In the genomic region with DNA sequence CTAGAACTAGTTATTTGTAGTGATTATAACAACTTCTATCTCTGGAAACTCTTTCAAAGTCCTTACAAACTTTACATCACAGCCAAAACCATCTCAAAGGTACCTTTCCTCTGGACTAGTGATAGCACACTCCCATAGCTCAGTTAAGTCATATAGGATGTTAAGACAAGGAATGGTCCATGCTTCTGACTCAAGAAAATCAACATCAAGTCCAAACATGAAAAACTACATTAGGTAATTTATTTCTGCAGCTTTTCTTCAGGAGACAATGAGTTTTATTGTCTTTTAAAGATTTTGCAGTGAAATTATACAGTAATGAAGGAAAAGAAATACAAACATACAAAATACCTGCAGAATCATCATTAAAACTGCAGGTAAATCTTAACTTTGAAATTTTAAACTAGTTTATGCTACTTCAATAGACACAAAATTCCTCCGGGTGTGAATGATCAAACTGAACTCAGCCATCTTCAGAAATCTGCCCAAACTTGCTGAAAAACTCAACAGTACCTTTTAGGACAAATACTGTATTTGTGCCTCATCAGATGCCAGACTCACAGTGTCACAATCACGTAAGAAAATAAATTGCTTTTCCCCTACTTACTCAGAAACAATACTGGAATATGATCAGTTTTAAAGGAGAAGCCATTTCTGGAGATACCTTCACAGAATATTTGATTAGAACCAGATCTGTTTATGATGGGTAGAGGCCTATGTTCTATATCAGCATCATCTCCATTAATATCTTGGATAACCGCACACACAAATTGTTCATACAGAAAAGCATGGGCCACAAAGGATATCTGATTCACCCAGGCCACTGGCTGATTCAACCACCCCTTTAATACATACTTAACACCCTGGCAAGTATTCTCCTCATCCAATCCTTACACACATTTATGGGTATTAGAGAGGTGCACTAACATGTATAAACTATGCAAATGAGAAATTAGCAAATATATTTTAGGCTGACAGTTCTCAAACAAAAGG, we compare ENCODE assay signal across 10 cellular contexts. TPM values are rescaled to one million over a fixed set of nuclear protein-coding genes. Genes with fewer than 3 reads are reported as not detected.
A peak's percentile ranks its signal among the peaks of the same experiment; 100 is the strongest.
DNase-seq lines count a peak whose midpoint lies in the region; ATAC-seq and TF ChIP-seq lines count a peak whose summit lies in the region.
"Had no signal": no experiment of that assay in that cellular context is flagged by ENCODE, and none has a peak within 500 bp of the region (broad histone marks: within the 10 kb centered on the region; RNA-seq: fewer than 3 reads in every experiment).

No MANE protein-coding gene starts in this region.

- peaks cover 7% of the 10 kb centered on the region for H3K9me3 Mint-ChIP-seq in activated CD4-positive, alpha-beta T cell treated with anti-CD3 and anti-CD28 coated beads for 36 hours (ENCODE audit: low read depth)

- no peaks in the 10 kb centered on the region for H4K20me1 ChIP-seq in fibroblast of lung (ENCODE audit: control insufficient read depth, extremely low read depth, insufficient read depth, low read length)

- peaks cover 54% of the 10 kb centered on the region for H3K4me1 Mint-ChIP-seq in activated CD4-positive, alpha-beta T cell treated with anti-CD3 and anti-CD28 coated beads for 36 hours

- intact Hi-C loops in activated CD4-positive, alpha-beta T cell treated with anti-CD3 and anti-CD28 coated beads for 36 hours (cut with DNase I, micrococcal nuclease), result loop anchor here (10.0 kb wide), 4 partner anchors 138 to 1342 kb away; partner anchors contain the start of genes COA5 (in 1 of the 2), EIF5B (in 1 of the 2), LIPT1 (in 1 of the 2) and TSGA10 (in 1 of the 2)

- H3K27me3 ChIP-seq in fibroblast of lung (ENCODE audit: control insufficient read depth, insufficient read depth, low read length) (no peaks in the 10 kb centered on the region), skeletal muscle tissue (ENCODE audit: control insufficient read depth in 3 of 3, insufficient read depth in 3 of 3, low read length in 3 of 3) (no peaks in the 10 kb centered on the region)

- H3K79me2 ChIP-seq in fibroblast of lung (ENCODE audit: control insufficient read depth, insufficient read depth, low read length), result peaks cover 68% of the 10 kb centered on the region

- POLR2A ChIA-PET in activated CD4-positive, alpha-beta T cell treated with anti-CD3 and anti-CD28 coated beads for 36 hours (lab: Charles Lee), result no interaction called here
- POLR2A ChIA-PET in RWPE1 (lab: Yijun Ruan, JAX; ENCODE audit: low non-redundant PET), result no interaction called here

- H3K9me3 ChIP-seq in fibroblast of lung (ENCODE audit: control insufficient read depth, insufficient read depth, low read depth, low read length), result no peaks in the 10 kb centered on the region
- peaks cover 0 to under 1% (median 0%) of the 10 kb centered on the region in 3 donors for H3K9me3 ChIP-seq in skeletal muscle tissue (ENCODE audit: control insufficient read depth in 3 of 3, low read length in 3 of 3)

- H3K4me1 ChIP-seq in fibroblast of lung (ENCODE audit: control insufficient read depth, extremely low read depth, insufficient read depth, low read length) (no peaks in the 10 kb centered on the region), skeletal muscle tissue (ENCODE audit: control insufficient read depth in 3 of 3, insufficient read depth in 3 of 3, low read length in 3 of 3) (peaks cover 15 to 36% (median 31%) of the 10 kb centered on the region in 3 donors)

- no peak for DNase-seq in activated CD4-positive, alpha-beta T cell treated with anti-CD3 and anti-CD28 coated beads for 36 hours
- DNase-seq in activated CD4-positive, alpha-beta T cell treated with anti-CD3 and anti-CD28 coated beads for 48 hours, result no peak
- DNase-seq in RWPE1 (ENCODE audit: low spot score), result peak; percentile 49
- DNase-seq in fibroblast of lung (ENCODE audit: low read depth in 2 of 2), result peak in 1 of 2 donors; percentile 26
- DNase-seq in NCI-H2107 treated with DMSO at 0.1 percent for 48 hours (lab: John Stamatoyannopoulos, UW; ENCODE audit: unreplicated experiment), result no peak
- DNase-seq in stimulated activated CD4-positive, alpha-beta T cell treated with anti-CD3 and anti-CD28 coated beads, Interleukin-4, amount 100 ng/mL, for 1 hour, result no peak
- DNase-seq: hippocampal formation, NCI-H2029 treated with DMSO at 0.1 percent for 48 hours had no signal

- peaks cover 6% of the 10 kb centered on the region for H3K36me3 Mint-ChIP-seq in activated CD4-positive, alpha-beta T cell treated with anti-CD3 and anti-CD28 coated beads for 36 hours (ENCODE audit: low read depth)

- H3K27ac ChIP-seq in RWPE1, result no peak overlapping the region
- H3K27ac ChIP-seq in fibroblast of lung (ENCODE audit: insufficient read depth, low read length), result no peak overlapping the region
- no peak overlapping the region for H3K27ac ChIP-seq in skeletal muscle tissue (ENCODE audit: low read depth, low read length)

- TF ChIP-seq CTCF in RWPE1 (conservative IDR thresholded peaks at IDR 0.05; ENCODE audit: low read depth) (no peak), fibroblast of lung (conservative IDR thresholded peaks at IDR 0.05 in 1 of 2, IDR thresholded peaks at IDR 0.05 in 1 of 2; ENCODE audit: low read depth in 1 of 2, low read length in 2 of 2) (no peak)

- CTCF ChIA-PET in activated CD4-positive, alpha-beta T cell treated with anti-CD3 and anti-CD28 coated beads for 36 hours (lab: Charles Lee), result no interaction called here
- CTCF ChIA-PET in RWPE1 (lab: Yijun Ruan, JAX), result interaction anchor here (1.1 kb wide), 1 partner anchor 93 kb away, joined by 3 read pairs; no protein-coding TSS in a partner anchor

- no peak for ATAC-seq in activated CD4-positive, alpha-beta T cell treated with anti-CD3 and anti-CD28 coated beads for 36 hours
- ATAC-seq in GM18868 (IDR thresholded peaks at IDR 0.05; ENCODE audit: unreplicated experiment), result no peak

- H3K4me3 ChIP-seq in fibroblast of lung (replicated peaks in 1 of 4; ENCODE audit: control extremely low read depth in 1 of 4, insufficient read depth in 1 of 4, low read depth in 3 of 4, low read length in 4 of 4) (peak overlapping the region; percentile 75 to 90 (median 88)), skeletal muscle tissue (ENCODE audit: low read length in 3 of 3) (peak overlapping the region; percentile 87 to 97 (median 94))

- no peak overlapping the region for H2AFZ ChIP-seq in fibroblast of lung (ENCODE audit: low read length)

- H3K9ac ChIP-seq in fibroblast of lung (ENCODE audit: insufficient read depth, low read length) (no peak overlapping the region), skeletal muscle tissue (ENCODE audit: low read depth in 1 of 3, low read length in 3 of 3) (peak overlapping the region; percentile 93 to 97 (median 94))

- H3K36me3 ChIP-seq in fibroblast of lung (ENCODE audit: control insufficient read depth, insufficient read depth, low read length) (no peaks in the 10 kb centered on the region), skeletal muscle tissue (ENCODE audit: control insufficient read depth in 3 of 3, insufficient read depth in 3 of 3, low read length in 3 of 3) (no peaks in the 10 kb centered on the region)

- H3K4me3 Mint-ChIP-seq in activated CD4-positive, alpha-beta T cell treated with anti-CD3 and anti-CD28 coated beads for 36 hours, result peak overlapping the region; percentile 85

- H3K27ac Mint-ChIP-seq in activated CD4-positive, alpha-beta T cell treated with anti-CD3 and anti-CD28 coated beads for 36 hours, result no peak overlapping the region

- peak overlapping the region; percentile 69 for H3K4me2 ChIP-seq in fibroblast of lung (ENCODE audit: extremely low read depth, insufficient read depth, low read length)

- H3K27me3 Mint-ChIP-seq in activated CD4-positive, alpha-beta T cell treated with anti-CD3 and anti-CD28 coated beads for 36 hours, result no peaks in the 10 kb centered on the region

RNA-seq across cellular contexts. Expression of gene TMEM131, which starts 2.6 kb away (rescaled TPM):
- 10 to 100 TPM; 25.8 to 32.5 TPM for total RNA-seq in activated CD4-positive, alpha-beta T cell treated with anti-CD3 and anti-CD28 coated beads for 36 hours
- total RNA-seq in fibroblast of lung (18.7 and 32.4 TPM in 2 replicates), skeletal muscle tissue (32.9 TPM)
- 18.1 and 24.8 TPM in 2 replicates for polyA plus RNA-seq in fibroblast of lung
- polyA plus RNA-seq in fibroblast of lung (2012), result 21.1 and 22.8 TPM in 2 replicates
- polyA minus RNA-seq in fibroblast of lung (ENCODE audit: low replicate concordance), result 71.5 and 74.8 TPM in 2 replicates
